Comparison of ENCODE assay signal across 21 cellular contexts in the genomic region with DNA sequence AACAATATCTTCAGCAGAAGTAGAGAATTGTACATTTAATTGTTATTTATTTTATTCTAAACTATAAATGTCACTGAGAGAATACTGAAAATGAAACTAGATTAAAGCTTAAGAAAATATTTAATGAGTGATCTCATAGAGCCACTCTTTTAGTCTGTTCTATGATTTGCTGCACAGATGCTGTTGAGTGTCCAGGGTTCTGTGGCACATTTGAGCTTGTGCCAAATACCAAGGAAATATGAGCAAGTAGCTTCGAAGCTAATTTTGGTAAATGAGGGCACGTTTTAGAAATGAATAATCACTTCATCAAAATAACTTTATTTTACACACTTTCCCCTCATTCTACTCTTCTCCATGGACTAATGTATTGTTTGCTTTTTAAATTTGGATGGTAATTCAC. TPM values are rescaled to one million over a fixed set of nuclear protein-coding genes. Genes with fewer than 3 reads are reported as not detected.
DNase-seq lines count a peak whose midpoint lies in the region; ATAC-seq lines count a peak whose summit lies in the region.
"Had no signal": no experiment of that assay in that cellular context is flagged by ENCODE, and none has a peak within 500 bp of the region (broad histone marks: within the 10 kb centered on the region; RNA-seq: fewer than 3 reads in every experiment).

No MANE protein-coding gene starts in this region.

- ATAC-seq in Right ventricle myocardium superior (ENCODE audit: poor library complexity) (peak; percentile 56), Right ventricle myocardium inferior (no peak), HG03280 (IDR thresholded peaks at IDR 0.05; ENCODE audit: unreplicated experiment) (no peak)
- ATAC-seq: A549, HCT116 had no signal

- CTCF ChIA-PET in activated naive CD4-positive, alpha-beta T cell treated with anti-CD3 and anti-CD28 coated beads, Interleukin-2, amount 10 ng/mL, durations not matched to agents 7 days and 5 days (lab: Charles Lee): no interaction called here

- DNase-seq in Right ventricle myocardium superior (no peak), Right ventricle myocardium inferior (ENCODE audit: missing footprints) (no peak), RPMI7951 (ENCODE audit: low read depth) (peak; percentile 33), fibroblast of peridontal ligament (ENCODE audit: extremely low read depth) (peak; percentile 40), cerebellar nuclear complex (lab: John Stamatoyannopoulos, UW) (no peak)
- DNase-seq in activated naive CD4-positive, alpha-beta T cell treated with anti-CD3 and anti-CD28 coated beads, Interleukin-2, amount 10 ng/mL, durations not matched to agents 7 days and 5 days: no peak
- DNase-seq: activated CD4-positive, alpha-beta T cell treated with anti-CD3 and anti-CD28 coated beads, Interleukin-2, amount 50 U/mL, for 4 hours; activated naive CD4-positive, alpha-beta T cell treated with anti-CD3 and anti-CD28 coated beads for 36 hours; CD4-positive, CD25-positive, alpha-beta regulatory T cell; DMS153; foreskin melanocyte; NCI-H187 treated with DMSO at 0.1 percent for 48 hours; NCI-H510A treated with DMSO at 0.1 percent for 48 hours; SIG-M5 had no signal

- no peaks in the 10 kb centered on the region for H3K4me1 Mint-ChIP-seq in activated naive CD4-positive, alpha-beta T cell treated with anti-CD3 and anti-CD28 coated beads, Interleukin-2, amount 10 ng/mL, durations not matched to agents 7 days and 5 days
- H3K4me1 Mint-ChIP-seq: CD4-positive, CD25-positive, alpha-beta regulatory T cell had no signal

- H3K4me3 Mint-ChIP-seq in activated naive CD4-positive, alpha-beta T cell treated with anti-CD3 and anti-CD28 coated beads, Interleukin-2, amount 10 ng/mL, durations not matched to agents 7 days and 5 days: no peak overlapping the region
- H3K4me3 Mint-ChIP-seq: activated naive CD4-positive, alpha-beta T cell treated with anti-CD3 and anti-CD28 coated beads for 36 hours; CD4-positive, CD25-positive, alpha-beta regulatory T cell; T-helper 1 cell treated with Interleukin-12 subunit alpha and Interleukin-12 subunit beta and Interleukin-4 antibody, amounts not matched to agents 30 μg/mL and 1 μg/mL, for 36 hours had no signal

- no peaks in the 10 kb centered on the region for H3K9me3 ChIP-seq in skeletal muscle tissue (ENCODE audit: control insufficient read depth in 3 of 3, low read length in 3 of 3)
- H3K9me3 ChIP-seq: A549 had no signal

- no peaks in the 10 kb centered on the region for H3K36me3 Mint-ChIP-seq in activated naive CD4-positive, alpha-beta T cell treated with anti-CD3 and anti-CD28 coated beads, Interleukin-2, amount 10 ng/mL, durations not matched to agents 7 days and 5 days
- H3K36me3 Mint-ChIP-seq: CD4-positive, CD25-positive, alpha-beta regulatory T cell had no signal

- no peak overlapping the region for H3K27ac Mint-ChIP-seq in activated naive CD4-positive, alpha-beta T cell treated with anti-CD3 and anti-CD28 coated beads, Interleukin-2, amount 10 ng/mL, durations not matched to agents 7 days and 5 days
- H3K27ac Mint-ChIP-seq: activated naive CD4-positive, alpha-beta T cell treated with anti-CD3 and anti-CD28 coated beads for 36 hours; CD4-positive, CD25-positive, alpha-beta regulatory T cell; T-helper 1 cell treated with Interleukin-12 subunit alpha and Interleukin-12 subunit beta and Interleukin-4 antibody, amounts not matched to agents 30 μg/mL and 1 μg/mL, for 36 hours had no signal

- H3K9me3 Mint-ChIP-seq in activated naive CD4-positive, alpha-beta T cell treated with anti-CD3 and anti-CD28 coated beads, Interleukin-2, amount 10 ng/mL, durations not matched to agents 7 days and 5 days: no peaks in the 10 kb centered on the region
- H3K9me3 Mint-ChIP-seq: T-helper 1 cell treated with Interleukin-12 subunit alpha and Interleukin-12 subunit beta and Interleukin-4 antibody, amounts not matched to agents 30 μg/mL and 1 μg/mL, for 36 hours had no signal

- H3K4me1 ChIP-seq in skeletal muscle tissue (ENCODE audit: control insufficient read depth in 3 of 3, insufficient read depth in 3 of 3, low read length in 3 of 3): peaks cover 9 to 15% (median 10%) of the 10 kb centered on the region in 3 donors
- H3K4me1 ChIP-seq: A549 had no signal

- H3K9ac ChIP-seq in skeletal muscle tissue (ENCODE audit: low read depth in 1 of 3, low read length in 3 of 3): peak overlapping the region in 1 of 3 donors; percentile 34

- no peaks in the 10 kb centered on the region for H3K27me3 Mint-ChIP-seq in activated naive CD4-positive, alpha-beta T cell treated with anti-CD3 and anti-CD28 coated beads, Interleukin-2, amount 10 ng/mL, durations not matched to agents 7 days and 5 days
- H3K27me3 Mint-ChIP-seq: CD4-positive, CD25-positive, alpha-beta regulatory T cell had no signal

- no peaks in the 10 kb centered on the region for H3K36me3 ChIP-seq in skeletal muscle tissue (ENCODE audit: control insufficient read depth in 3 of 3, insufficient read depth in 3 of 3, low read length in 3 of 3)

- no peak overlapping the region for H3K4me3 ChIP-seq in skeletal muscle tissue (ENCODE audit: low read length in 3 of 3)
- H3K4me3 ChIP-seq: A549 had no signal

- no peaks in the 10 kb centered on the region for H3K27me3 ChIP-seq in skeletal muscle tissue (ENCODE audit: control insufficient read depth in 3 of 3, insufficient read depth in 3 of 3, low read length in 3 of 3)

- H3K27ac ChIP-seq in skeletal muscle tissue (ENCODE audit: low read depth, low read length): peak overlapping the region; percentile 73
- H3K27ac ChIP-seq: A549, HL-60, VCaP had no signal

- intact Hi-C loops in Right ventricle myocardium superior (cut with DNase I): no loop called here
- intact Hi-C loops in Right ventricle myocardium inferior (cut with DNase I): no loop called here

RNA-seq across cellular contexts. Expression of gene THRB, which starts 53.6 kb away (rescaled TPM):
- total RNA-seq in Right ventricle myocardium superior (24.1 TPM), Right ventricle myocardium inferior (25.9 TPM), skeletal muscle tissue (3.1 TPM)
- total RNA-seq in RPMI7951 (2014; rRNA removed; shearing (Covaris generic)): 0.24 and 0.98 TPM in 2 replicates
- total RNA-seq: activated naive CD4-positive, alpha-beta T cell treated with anti-CD3 and anti-CD28 coated beads for 36 hours had no signal

Comparison
In these comparisons a context has a peak if more than half of its experiments do, and no peak if none do; other contexts are left out.
1. DNase-seq: peak in RPMI7951 (single experiment) and fibroblast of peridontal ligament (single experiment); none in Right ventricle myocardium superior (single experiment), Right ventricle myocardium inferior (single experiment), activated naive CD4-positive, alpha-beta T cell treated with anti-CD3 and anti-CD28 coated beads, Interleukin-2, amount 10 ng/mL, durations not matched to agents 7 days and 5 days (single experiment) and cerebellar nuclear complex (0 of 2).